ENCODE assay signal across 10 cellular contexts in genomic region chr9:278651-279050, GRCh38.
DNase-seq lines count a peak whose midpoint lies in the region; ATAC-seq and TF ChIP-seq lines count a peak whose summit lies in the region.
"Had no signal": no experiment of that assay in that cellular context is flagged by ENCODE, and none has a peak within 500 bp of the region (broad histone marks: within the 10 kb centered on the region; RNA-seq: fewer than 3 reads in every experiment).

No MANE protein-coding gene starts in this region.

- CTCF ChIA-PET in A673 (lab: Charles Lee): no interaction called here

- peak; percentile 73 for DNase-seq in activated CD8-positive, alpha-beta memory T cell treated with anti-CD3 and anti-CD28 coated beads for 24 hours
- DNase-seq in activated CD8-positive, alpha-beta memory T cell treated with anti-CD3 and anti-CD28 coated beads, Interleukin-2, amount 50 U/mL, for 48 hours: no peak
- DNase-seq in T-helper 9 cell (peak; percentile 12), SIG-M5 treated with dmso at 0.1 percent for 504 hours (lab: John Stamatoyannopoulos, UW; ENCODE audit: unreplicated experiment) (no peak), A673 (ENCODE audit: low spot score) (no peak), Kasumi-1 (lab: John Stamatoyannopoulos, UW) (no peak)
- peak; percentile 22 to 26 (median 24) for DNase-seq in effector memory CD4-positive, alpha-beta T cell
- peak; percentile 59 for DNase-seq in stimulated activated naive CD8-positive, alpha-beta T cell treated with anti-CD3 and anti-CD28 coated beads, Interleukin-15, Interleukin-2, amounts not matched to agents 100 U/mL and 50 U/mL, for 24 hours
- DNase-seq: KG1, OCI-M1 had no signal

- intact Hi-C loops in A673 (cut with micrococcal nuclease; ENCODE audit: unreplicated experiment): no loop called here

- POLR2A ChIA-PET in A673 (lab: Charles Lee; ENCODE audit: low non-redundant PET): no interaction called here

- peaks cover 12% of the 10 kb centered on the region for H3K36me3 ChIP-seq in effector memory CD4-positive, alpha-beta T cell (ENCODE audit: control insufficient read depth, insufficient read depth, low read length)
- H3K36me3 ChIP-seq in A673 (ENCODE audit: insufficient read depth, low read length, poor library complexity, severe bottlenecking): no peaks in the 10 kb centered on the region

- H3K4me1 ChIP-seq in effector memory CD4-positive, alpha-beta T cell (ENCODE audit: control insufficient read depth, insufficient read depth, low read length, poor library complexity, severe bottlenecking): peaks cover 70% of the 10 kb centered on the region
- no peaks in the 10 kb centered on the region for H3K4me1 ChIP-seq in A673 (ENCODE audit: insufficient read depth, low read length, poor library complexity, severe bottlenecking)

- peak overlapping the region; percentile 5 for H3K4me3 ChIP-seq in effector memory CD4-positive, alpha-beta T cell (ENCODE audit: insufficient read depth, low read depth, low read length, poor library complexity, severe bottlenecking)
- no peak overlapping the region for H3K4me3 ChIP-seq in A673 (ENCODE audit: low read depth, low read length, poor library complexity, severe bottlenecking)

- peak overlapping the region; percentile 91 for H3K27ac ChIP-seq in effector memory CD4-positive, alpha-beta T cell (ENCODE audit: insufficient read depth, low read length, poor library complexity, severe bottlenecking)
- no peak overlapping the region for H3K27ac ChIP-seq in A673 (ENCODE audit: low read depth, low read length, poor library complexity, severe bottlenecking)

- no peaks in the 10 kb centered on the region for H3K9me3 ChIP-seq in effector memory CD4-positive, alpha-beta T cell (ENCODE audit: control insufficient read depth, low read length)
- no peaks in the 10 kb centered on the region for H3K9me3 ChIP-seq in A673 (ENCODE audit: low read depth, low read length, poor library complexity, severe bottlenecking)

- BruUV-seq in A673 (replicated peaks; lab: Mats Ljungman, UMichigan): no TSS peak

- TF ChIP-seq CTCF in A673 (conservative IDR thresholded peaks at IDR 0.05; ENCODE audit: low read depth, low read length): no peak

- peak; percentile 92 for ATAC-seq in stimulated activated naive CD8-positive, alpha-beta T cell treated with anti-CD3 and anti-CD28 coated beads, Interleukin-15, Interleukin-2, amounts not matched to agents 100 U/mL and 50 U/mL, for 24 hours

- no peaks in the 10 kb centered on the region for H3K27me3 ChIP-seq in effector memory CD4-positive, alpha-beta T cell (replicated peaks; ENCODE audit: control insufficient read depth, insufficient read depth, low read length, poor library complexity, severe bottlenecking)
- H3K27me3 ChIP-seq in A673 (replicated peaks; ENCODE audit: insufficient read depth, low read depth, low read length, poor library complexity): peaks cover 14% of the 10 kb centered on the region

Comparison
In these comparisons a context has a peak if more than half of its experiments do, and no peak if none do; other contexts are left out.
1. DNase-seq: peak in activated CD8-positive, alpha-beta memory T cell treated with anti-CD3 and anti-CD28 coated beads for 24 hours (single experiment), T-helper 9 cell (single experiment), effector memory CD4-positive, alpha-beta T cell (3 of 3) and stimulated activated naive CD8-positive, alpha-beta T cell treated with anti-CD3 and anti-CD28 coated beads, Interleukin-15, Interleukin-2, amounts not matched to agents 100 U/mL and 50 U/mL, for 24 hours (single experiment); none in activated CD8-positive, alpha-beta memory T cell treated with anti-CD3 and anti-CD28 coated beads, Interleukin-2, amount 50 U/mL, for 48 hours (single experiment), SIG-M5 treated with dmso at 0.1 percent for 504 hours (single experiment), A673 (single experiment) and Kasumi-1 (0 of 2).